ENCODE assay signal across 1 cellular context in the genomic region with DNA sequence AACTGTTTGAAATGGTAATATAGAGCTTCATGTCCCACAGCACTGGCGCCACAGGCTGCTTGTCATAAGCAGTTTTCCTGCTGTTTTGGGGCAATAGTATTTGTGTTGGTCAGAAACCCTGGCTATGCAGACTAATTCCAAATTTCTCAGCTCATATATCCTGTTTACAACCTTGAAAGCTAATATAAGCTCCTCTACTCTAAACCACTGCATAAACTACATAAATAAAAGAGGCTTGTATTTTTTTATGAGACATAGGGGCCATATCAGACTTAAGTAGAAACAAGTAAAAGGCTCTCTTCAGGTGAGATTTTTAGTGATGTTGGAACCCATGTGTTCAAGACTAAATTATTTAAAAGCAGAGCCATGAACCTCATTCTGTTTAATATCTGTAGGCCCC.
TF ChIP-seq lines count a peak whose summit lies in the region.

No MANE protein-coding gene starts in this region.

TF ChIP-seq in GM23338, 12 proteins besides CTCF, POLR2A, EP300 and RAD21 (continued from another document):
- TF ChIP-seq, protein P1, sequence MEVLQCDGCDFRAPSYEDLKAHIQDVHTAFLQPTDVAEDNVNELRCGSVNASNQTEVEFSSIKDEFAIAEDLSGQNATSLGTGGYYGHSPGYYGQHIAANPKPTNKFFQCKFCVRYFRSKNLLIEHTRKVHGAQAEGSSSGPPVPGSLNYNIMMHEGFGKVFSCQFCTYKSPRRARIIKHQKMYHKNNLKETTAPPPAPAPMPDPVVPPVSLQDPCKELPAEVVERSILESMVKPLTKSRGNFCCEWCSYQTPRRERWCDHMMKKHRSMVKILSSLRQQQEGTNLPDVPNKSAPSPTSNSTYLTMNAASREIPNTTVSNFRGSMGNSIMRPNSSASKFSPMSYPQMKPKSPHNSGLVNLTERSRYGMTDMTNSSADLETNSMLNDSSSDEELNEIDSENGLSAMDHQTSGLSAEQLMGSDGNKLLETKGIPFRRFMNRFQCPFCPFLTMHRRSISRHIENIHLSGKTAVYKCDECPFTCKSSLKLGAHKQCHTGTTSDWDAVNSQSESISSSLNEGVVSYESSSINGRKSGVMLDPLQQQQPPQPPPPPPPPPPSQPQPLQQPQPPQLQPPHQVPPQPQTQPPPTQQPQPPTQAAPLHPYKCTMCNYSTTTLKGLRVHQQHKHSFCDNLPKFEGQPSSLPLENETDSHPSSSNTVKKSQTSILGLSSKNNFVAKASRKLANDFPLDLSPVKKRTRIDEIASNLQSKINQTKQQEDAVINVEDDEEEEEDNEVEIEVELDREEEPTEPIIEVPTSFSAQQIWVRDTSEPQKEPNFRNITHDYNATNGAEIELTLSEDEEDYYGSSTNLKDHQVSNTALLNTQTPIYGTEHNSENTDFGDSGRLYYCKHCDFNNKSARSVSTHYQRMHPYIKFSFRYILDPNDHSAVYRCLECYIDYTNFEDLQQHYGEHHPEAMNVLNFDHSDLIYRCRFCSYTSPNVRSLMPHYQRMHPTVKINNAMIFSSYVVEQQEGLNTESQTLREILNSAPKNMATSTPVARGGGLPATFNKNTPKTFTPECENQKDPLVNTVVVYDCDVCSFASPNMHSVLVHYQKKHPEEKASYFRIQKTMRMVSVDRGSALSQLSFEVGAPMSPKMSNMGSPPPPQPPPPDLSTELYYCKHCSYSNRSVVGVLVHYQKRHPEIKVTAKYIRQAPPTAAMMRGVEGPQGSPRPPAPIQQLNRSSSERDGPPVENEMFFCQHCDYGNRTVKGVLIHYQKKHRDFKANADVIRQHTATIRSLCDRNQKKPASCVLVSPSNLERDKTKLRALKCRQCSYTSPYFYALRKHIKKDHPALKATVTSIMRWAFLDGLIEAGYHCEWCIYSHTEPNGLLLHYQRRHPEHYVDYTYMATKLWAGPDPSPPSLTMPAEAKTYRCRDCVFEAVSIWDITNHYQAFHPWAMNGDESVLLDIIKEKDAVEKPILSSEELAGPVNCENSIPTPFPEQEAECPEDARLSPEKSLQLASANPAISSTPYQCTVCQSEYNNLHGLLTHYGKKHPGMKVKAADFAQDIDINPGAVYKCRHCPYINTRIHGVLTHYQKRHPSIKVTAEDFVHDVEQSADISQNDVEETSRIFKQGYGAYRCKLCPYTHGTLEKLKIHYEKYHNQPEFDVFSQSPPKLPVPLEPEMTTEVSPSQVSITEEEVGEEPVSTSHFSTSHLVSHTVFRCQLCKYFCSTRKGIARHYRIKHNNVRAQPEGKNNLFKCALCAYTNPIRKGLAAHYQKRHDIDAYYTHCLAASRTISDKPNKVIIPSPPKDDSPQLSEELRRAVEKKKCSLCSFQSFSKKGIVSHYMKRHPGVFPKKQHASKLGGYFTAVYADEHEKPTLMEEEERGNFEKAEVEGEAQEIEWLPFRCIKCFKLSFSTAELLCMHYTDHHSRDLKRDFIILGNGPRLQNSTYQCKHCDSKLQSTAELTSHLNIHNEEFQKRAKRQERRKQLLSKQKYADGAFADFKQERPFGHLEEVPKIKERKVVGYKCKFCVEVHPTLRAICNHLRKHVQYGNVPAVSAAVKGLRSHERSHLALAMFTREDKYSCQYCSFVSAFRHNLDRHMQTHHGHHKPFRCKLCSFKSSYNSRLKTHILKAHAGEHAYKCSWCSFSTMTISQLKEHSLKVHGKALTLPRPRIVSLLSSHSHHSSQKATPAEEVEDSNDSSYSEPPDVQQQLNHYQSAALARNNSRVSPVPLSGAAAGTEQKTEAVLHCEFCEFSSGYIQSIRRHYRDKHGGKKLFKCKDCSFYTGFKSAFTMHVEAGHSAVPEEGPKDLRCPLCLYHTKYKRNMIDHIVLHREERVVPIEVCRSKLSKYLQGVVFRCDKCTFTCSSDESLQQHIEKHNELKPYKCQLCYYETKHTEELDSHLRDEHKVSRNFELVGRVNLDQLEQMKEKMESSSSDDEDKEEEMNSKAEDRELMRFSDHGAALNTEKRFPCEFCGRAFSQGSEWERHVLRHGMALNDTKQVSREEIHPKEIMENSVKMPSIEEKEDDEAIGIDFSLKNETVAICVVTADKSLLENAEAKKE (CRISPR knock-in tag; IDR thresholded peaks at IDR 0.05), result no peak
- TF ChIP-seq JUNB (IDR thresholded peaks at IDR 0.05; ENCODE audit: unreplicated experiment), result no peak
- TF ChIP-seq, protein P2, sequence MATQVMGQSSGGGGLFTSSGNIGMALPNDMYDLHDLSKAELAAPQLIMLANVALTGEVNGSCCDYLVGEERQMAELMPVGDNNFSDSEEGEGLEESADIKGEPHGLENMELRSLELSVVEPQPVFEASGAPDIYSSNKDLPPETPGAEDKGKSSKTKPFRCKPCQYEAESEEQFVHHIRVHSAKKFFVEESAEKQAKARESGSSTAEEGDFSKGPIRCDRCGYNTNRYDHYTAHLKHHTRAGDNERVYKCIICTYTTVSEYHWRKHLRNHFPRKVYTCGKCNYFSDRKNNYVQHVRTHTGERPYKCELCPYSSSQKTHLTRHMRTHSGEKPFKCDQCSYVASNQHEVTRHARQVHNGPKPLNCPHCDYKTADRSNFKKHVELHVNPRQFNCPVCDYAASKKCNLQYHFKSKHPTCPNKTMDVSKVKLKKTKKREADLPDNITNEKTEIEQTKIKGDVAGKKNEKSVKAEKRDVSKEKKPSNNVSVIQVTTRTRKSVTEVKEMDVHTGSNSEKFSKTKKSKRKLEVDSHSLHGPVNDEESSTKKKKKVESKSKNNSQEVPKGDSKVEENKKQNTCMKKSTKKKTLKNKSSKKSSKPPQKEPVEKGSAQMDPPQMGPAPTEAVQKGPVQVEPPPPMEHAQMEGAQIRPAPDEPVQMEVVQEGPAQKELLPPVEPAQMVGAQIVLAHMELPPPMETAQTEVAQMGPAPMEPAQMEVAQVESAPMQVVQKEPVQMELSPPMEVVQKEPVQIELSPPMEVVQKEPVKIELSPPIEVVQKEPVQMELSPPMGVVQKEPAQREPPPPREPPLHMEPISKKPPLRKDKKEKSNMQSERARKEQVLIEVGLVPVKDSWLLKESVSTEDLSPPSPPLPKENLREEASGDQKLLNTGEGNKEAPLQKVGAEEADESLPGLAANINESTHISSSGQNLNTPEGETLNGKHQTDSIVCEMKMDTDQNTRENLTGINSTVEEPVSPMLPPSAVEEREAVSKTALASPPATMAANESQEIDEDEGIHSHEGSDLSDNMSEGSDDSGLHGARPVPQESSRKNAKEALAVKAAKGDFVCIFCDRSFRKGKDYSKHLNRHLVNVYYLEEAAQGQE (IDR thresholded peaks at IDR 0.05; ENCODE audit: unreplicated experiment), result no peak
